In the genomic region with DNA sequence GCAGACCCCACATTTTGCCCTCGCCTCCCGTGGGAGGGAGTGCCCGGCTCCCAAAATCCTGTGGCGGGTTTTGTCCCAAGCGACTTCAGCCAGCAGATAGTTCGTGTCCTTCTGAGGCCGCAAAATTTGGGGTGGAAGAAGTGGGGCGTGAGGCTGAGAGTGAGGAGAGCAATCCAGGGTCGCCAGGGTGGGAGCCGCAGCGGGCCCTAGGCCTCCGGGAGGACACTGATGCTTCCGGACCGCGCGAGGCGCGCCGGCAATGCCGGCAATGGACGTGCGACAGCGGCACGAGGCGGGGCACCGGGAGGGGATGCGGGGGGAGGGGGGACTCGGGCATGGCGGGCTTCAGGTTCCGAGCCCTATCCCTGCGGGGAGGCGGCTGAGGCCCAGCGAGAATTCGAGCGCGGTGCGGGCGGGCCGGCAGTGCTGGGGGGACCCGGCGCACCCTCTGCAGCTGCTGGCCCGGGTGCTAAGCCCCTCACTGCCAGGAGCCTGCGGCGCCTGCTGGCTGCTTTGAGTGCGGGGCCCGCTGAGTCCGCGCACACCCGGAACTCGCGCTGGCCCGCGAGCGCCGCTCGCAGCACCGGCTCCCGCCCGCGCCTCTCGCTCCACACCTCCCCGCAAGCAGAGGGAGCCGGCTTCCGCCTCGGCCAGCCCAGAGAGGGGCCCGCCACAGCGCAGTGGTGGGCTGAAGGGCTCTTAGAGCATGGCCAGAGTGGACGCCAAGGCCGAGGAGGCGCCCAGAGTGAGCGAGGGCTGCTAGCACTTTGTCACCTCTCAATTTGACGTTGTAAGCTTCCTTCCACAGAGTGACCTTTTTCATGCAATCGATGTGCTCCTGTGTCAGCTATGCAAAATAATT, we compare ENCODE assay signal across 1 cellular context.
A peak's percentile ranks its signal among the peaks of the same experiment; 100 is the strongest.
TF ChIP-seq lines count a peak whose summit lies in the region.

No MANE protein-coding gene starts in this region.

TF ChIP-seq in K562, 482 proteins besides CTCF, POLR2A, EP300 and RAD21 (continued from another document and continues in another):
- TF ChIP-seq, protein P1, sequence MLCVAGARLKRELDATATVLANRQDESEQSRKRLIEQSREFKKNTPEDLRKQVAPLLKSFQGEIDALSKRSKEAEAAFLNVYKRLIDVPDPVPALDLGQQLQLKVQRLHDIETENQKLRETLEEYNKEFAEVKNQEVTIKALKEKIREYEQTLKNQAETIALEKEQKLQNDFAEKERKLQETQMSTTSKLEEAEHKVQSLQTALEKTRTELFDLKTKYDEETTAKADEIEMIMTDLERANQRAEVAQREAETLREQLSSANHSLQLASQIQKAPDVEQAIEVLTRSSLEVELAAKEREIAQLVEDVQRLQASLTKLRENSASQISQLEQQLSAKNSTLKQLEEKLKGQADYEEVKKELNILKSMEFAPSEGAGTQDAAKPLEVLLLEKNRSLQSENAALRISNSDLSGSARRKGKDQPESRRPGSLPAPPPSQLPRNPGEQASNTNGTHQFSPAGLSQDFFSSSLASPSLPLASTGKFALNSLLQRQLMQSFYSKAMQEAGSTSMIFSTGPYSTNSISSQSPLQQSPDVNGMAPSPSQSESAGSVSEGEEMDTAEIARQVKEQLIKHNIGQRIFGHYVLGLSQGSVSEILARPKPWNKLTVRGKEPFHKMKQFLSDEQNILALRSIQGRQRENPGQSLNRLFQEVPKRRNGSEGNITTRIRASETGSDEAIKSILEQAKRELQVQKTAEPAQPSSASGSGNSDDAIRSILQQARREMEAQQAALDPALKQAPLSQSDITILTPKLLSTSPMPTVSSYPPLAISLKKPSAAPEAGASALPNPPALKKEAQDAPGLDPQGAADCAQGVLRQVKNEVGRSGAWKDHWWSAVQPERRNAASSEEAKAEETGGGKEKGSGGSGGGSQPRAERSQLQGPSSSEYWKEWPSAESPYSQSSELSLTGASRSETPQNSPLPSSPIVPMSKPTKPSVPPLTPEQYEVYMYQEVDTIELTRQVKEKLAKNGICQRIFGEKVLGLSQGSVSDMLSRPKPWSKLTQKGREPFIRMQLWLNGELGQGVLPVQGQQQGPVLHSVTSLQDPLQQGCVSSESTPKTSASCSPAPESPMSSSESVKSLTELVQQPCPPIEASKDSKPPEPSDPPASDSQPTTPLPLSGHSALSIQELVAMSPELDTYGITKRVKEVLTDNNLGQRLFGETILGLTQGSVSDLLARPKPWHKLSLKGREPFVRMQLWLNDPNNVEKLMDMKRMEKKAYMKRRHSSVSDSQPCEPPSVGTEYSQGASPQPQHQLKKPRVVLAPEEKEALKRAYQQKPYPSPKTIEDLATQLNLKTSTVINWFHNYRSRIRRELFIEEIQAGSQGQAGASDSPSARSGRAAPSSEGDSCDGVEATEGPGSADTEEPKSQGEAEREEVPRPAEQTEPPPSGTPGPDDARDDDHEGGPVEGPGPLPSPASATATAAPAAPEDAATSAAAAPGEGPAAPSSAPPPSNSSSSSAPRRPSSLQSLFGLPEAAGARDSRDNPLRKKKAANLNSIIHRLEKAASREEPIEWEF (CRISPR knock-in tag; IDR thresholded peaks at IDR 0.05): no peak
- TF ChIP-seq GTF2F1 (IDR thresholded peaks at IDR 0.05; ENCODE audit: low read depth, low read length): no peak
- no peak for TF ChIP-seq SAP30 (IDR thresholded peaks at IDR 0.05; ENCODE audit: borderline replicate concordance, insufficient read depth, low read depth, low read length, poor library complexity, severe bottlenecking)
- no peak for TF ChIP-seq KLF10 (CRISPR knock-in tag; IDR thresholded peaks at IDR 0.05)
- TF ChIP-seq U2AF1 (optimal IDR thresholded peaks at IDR 0.05; ENCODE audit: low read depth, low read length): peak; percentile 31
- no peak for TF ChIP-seq PCBP1 (IDR thresholded peaks at IDR 0.05; ENCODE audit: low read depth, low read length, poor library complexity, severe bottlenecking)
- TF ChIP-seq ZNF785 (CRISPR knock-in tag; IDR thresholded peaks at IDR 0.05): no peak
- TF ChIP-seq NONO (IDR thresholded peaks at IDR 0.05; ENCODE audit: low read depth in 2 of 2, low read length in 1 of 2): peak in 1 of 2 experiments; percentile 86; a peak in 1 of 4 replicates
- TF ChIP-seq ARID2 (IDR thresholded peaks at IDR 0.05): peak; percentile 90
- TF ChIP-seq KLF1 (tag; IDR thresholded peaks at IDR 0.05): no peak
- no peak for TF ChIP-seq ZNF707 (CRISPR knock-in tag; conservative IDR thresholded peaks at IDR 0.05)
- TF ChIP-seq ZNF239 (CRISPR knock-in tag; IDR thresholded peaks at IDR 0.05): no peak
- no peak for TF ChIP-seq FOXA1 (IDR thresholded peaks at IDR 0.05; ENCODE audit: borderline replicate concordance)
- peak; percentile 55; the same call in 1 of the 2 replicates for TF ChIP-seq ARID1B (IDR thresholded peaks at IDR 0.05)
- TF ChIP-seq, protein P2, sequence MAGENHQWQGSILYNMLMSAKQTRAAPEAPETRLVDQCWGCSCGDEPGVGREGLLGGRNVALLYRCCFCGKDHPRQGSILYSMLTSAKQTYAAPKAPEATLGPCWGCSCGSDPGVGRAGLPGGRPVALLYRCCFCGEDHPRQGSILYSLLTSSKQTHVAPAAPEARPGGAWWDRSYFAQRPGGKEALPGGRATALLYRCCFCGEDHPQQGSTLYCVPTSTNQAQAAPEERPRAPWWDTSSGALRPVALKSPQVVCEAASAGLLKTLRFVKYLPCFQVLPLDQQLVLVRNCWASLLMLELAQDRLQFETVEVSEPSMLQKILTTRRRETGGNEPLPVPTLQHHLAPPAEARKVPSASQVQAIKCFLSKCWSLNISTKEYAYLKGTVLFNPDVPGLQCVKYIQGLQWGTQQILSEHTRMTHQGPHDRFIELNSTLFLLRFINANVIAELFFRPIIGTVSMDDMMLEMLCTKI (IDR thresholded peaks at IDR 0.05; ENCODE audit: partially characterized antibody): no peak
- TF ChIP-seq ZNF212 (CRISPR knock-in tag; IDR thresholded peaks at IDR 0.05): no peak
- TF ChIP-seq, protein P3, sequence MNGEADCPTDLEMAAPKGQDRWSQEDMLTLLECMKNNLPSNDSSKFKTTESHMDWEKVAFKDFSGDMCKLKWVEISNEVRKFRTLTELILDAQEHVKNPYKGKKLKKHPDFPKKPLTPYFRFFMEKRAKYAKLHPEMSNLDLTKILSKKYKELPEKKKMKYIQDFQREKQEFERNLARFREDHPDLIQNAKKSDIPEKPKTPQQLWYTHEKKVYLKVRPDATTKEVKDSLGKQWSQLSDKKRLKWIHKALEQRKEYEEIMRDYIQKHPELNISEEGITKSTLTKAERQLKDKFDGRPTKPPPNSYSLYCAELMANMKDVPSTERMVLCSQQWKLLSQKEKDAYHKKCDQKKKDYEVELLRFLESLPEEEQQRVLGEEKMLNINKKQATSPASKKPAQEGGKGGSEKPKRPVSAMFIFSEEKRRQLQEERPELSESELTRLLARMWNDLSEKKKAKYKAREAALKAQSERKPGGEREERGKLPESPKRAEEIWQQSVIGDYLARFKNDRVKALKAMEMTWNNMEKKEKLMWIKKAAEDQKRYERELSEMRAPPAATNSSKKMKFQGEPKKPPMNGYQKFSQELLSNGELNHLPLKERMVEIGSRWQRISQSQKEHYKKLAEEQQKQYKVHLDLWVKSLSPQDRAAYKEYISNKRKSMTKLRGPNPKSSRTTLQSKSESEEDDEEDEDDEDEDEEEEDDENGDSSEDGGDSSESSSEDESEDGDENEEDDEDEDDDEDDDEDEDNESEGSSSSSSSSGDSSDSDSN (IDR thresholded peaks at IDR 0.05; ENCODE audit: borderline replicate concordance in 1 of 2, low read depth in 2 of 2, low read length in 2 of 2): peak; percentile 64 to 81; a peak in 2 of 4 replicates
- no peak for TF ChIP-seq MCM2 (IDR thresholded peaks at IDR 0.05; ENCODE audit: low read depth)
- TF ChIP-seq SMC3 (conservative IDR thresholded peaks at IDR 0.05; ENCODE audit: insufficient read depth, low read depth, low read length): peak; percentile 97; the same call in 1 of the 2 replicates
- TF ChIP-seq, protein P4, sequence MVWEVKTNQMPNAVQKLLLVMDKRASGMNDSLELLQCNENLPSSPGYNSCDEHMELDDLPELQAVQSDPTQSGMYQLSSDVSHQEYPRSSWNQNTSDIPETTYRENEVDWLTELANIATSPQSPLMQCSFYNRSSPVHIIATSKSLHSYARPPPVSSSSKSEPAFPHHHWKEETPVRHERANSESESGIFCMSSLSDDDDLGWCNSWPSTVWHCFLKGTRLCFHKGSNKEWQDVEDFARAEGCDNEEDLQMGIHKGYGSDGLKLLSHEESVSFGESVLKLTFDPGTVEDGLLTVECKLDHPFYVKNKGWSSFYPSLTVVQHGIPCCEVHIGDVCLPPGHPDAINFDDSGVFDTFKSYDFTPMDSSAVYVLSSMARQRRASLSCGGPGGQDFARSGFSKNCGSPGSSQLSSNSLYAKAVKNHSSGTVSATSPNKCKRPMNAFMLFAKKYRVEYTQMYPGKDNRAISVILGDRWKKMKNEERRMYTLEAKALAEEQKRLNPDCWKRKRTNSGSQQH (CRISPR knock-in tag; IDR thresholded peaks at IDR 0.05): no peak
- TF ChIP-seq NFIC (IDR thresholded peaks at IDR 0.05): no peak
- peak; percentile 85 for TF ChIP-seq GTF2E2 (tag; IDR thresholded peaks at IDR 0.05)
- 0 out of 2 replicates have a peak, but pooled peaks have one; percentile 41 for TF ChIP-seq NBN (IDR thresholded peaks at IDR 0.05; ENCODE audit: low read depth)
- TF ChIP-seq, protein P5, sequence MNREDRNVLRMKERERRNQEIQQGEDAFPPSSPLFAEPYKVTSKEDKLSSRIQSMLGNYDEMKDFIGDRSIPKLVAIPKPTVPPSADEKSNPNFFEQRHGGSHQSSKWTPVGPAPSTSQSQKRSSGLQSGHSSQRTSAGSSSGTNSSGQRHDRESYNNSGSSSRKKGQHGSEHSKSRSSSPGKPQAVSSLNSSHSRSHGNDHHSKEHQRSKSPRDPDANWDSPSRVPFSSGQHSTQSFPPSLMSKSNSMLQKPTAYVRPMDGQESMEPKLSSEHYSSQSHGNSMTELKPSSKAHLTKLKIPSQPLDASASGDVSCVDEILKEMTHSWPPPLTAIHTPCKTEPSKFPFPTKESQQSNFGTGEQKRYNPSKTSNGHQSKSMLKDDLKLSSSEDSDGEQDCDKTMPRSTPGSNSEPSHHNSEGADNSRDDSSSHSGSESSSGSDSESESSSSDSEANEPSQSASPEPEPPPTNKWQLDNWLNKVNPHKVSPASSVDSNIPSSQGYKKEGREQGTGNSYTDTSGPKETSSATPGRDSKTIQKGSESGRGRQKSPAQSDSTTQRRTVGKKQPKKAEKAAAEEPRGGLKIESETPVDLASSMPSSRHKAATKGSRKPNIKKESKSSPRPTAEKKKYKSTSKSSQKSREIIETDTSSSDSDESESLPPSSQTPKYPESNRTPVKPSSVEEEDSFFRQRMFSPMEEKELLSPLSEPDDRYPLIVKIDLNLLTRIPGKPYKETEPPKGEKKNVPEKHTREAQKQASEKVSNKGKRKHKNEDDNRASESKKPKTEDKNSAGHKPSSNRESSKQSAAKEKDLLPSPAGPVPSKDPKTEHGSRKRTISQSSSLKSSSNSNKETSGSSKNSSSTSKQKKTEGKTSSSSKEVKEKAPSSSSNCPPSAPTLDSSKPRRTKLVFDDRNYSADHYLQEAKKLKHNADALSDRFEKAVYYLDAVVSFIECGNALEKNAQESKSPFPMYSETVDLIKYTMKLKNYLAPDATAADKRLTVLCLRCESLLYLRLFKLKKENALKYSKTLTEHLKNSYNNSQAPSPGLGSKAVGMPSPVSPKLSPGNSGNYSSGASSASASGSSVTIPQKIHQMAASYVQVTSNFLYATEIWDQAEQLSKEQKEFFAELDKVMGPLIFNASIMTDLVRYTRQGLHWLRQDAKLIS (CRISPR knock-in tag; IDR thresholded peaks at IDR 0.05): no peak; the same call in 1 of the 2 replicates
- peak; percentile 53; the same call in 1 of the 2 replicates for TF ChIP-seq E2F3 (CRISPR knock-in tag; IDR thresholded peaks at IDR 0.05)
- peak; percentile 61 for TF ChIP-seq HNRNPLL (IDR thresholded peaks at IDR 0.05; ENCODE audit: low read depth, low read length, poor library complexity, severe bottlenecking)
- no peak for TF ChIP-seq RBM14 (IDR thresholded peaks at IDR 0.05; ENCODE audit: borderline replicate concordance, insufficient read depth, low read depth, low read length)
- no peak for TF ChIP-seq ESRRB (CRISPR knock-in tag; IDR thresholded peaks at IDR 0.05; ENCODE audit: borderline replicate concordance)
- no peak for TF ChIP-seq KLF13 (tag; IDR thresholded peaks at IDR 0.05; ENCODE audit: borderline replicate concordance, low read depth)
- no peak for TF ChIP-seq ZNF444 (CRISPR knock-in tag; IDR thresholded peaks at IDR 0.05)
- no peak for TF ChIP-seq RFX7 (CRISPR knock-in tag; IDR thresholded peaks at IDR 0.05)
- no peak for TF ChIP-seq CBFB (CRISPR knock-in tag; IDR thresholded peaks at IDR 0.05)
- TF ChIP-seq, protein P6, sequence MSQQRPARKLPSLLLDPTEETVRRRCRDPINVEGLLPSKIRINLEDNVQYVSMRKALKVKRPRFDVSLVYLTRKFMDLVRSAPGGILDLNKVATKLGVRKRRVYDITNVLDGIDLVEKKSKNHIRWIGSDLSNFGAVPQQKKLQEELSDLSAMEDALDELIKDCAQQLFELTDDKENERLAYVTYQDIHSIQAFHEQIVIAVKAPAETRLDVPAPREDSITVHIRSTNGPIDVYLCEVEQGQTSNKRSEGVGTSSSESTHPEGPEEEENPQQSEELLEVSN (IDR thresholded peaks at IDR 0.05; ENCODE audit: borderline replicate concordance in 1 of 2, extremely low read depth in 1 of 2, insufficient read depth in 1 of 2, insufficient read length in 1 of 2, low read depth in 1 of 2, low read length in 1 of 2, poor library complexity in 1 of 2, severe bottlenecking in 1 of 2): peak; percentile 63 to 76
- TF ChIP-seq NFE2L1 (tag; IDR thresholded peaks at IDR 0.05; ENCODE audit: borderline replicate concordance, low read depth): no peak
- no peak for TF ChIP-seq ZNF696 (CRISPR knock-in tag; conservative IDR thresholded peaks at IDR 0.05)
- no peak for TF ChIP-seq TEAD2 (tag; IDR thresholded peaks at IDR 0.05)
- TF ChIP-seq XRCC5 (IDR thresholded peaks at IDR 0.05; ENCODE audit: low read depth, low read length): no peak; the same call in none of the 2 replicates
- no peak for TF ChIP-seq RBBP5 (IDR thresholded peaks at IDR 0.05; ENCODE audit: borderline replicate concordance, insufficient read depth, low read length, poor library complexity, severe bottlenecking)
- TF ChIP-seq ZBTB7A (IDR thresholded peaks at IDR 0.05; ENCODE audit: borderline replicate concordance, control insufficient read depth, low read depth, low read length): peak; percentile 61; the same call in 1 of the 2 replicates
- no peak for TF ChIP-seq TRIM28 (IDR thresholded peaks at IDR 0.05)
- TF ChIP-seq NFXL1 (CRISPR knock-in tag; IDR thresholded peaks at IDR 0.05): no peak
- no peak for TF ChIP-seq ARHGAP35 (IDR thresholded peaks at IDR 0.05; ENCODE audit: partially characterized antibody)
- no peak for TF ChIP-seq RHOXF2B (CRISPR knock-in tag; conservative IDR thresholded peaks at IDR 0.05)
- TF ChIP-seq ZNF316 (IDR thresholded peaks at IDR 0.05): no peak
- TF ChIP-seq HDAC3 (IDR thresholded peaks at IDR 0.05; ENCODE audit: borderline replicate concordance, partially characterized antibody): no peak
- TF ChIP-seq, protein P7, sequence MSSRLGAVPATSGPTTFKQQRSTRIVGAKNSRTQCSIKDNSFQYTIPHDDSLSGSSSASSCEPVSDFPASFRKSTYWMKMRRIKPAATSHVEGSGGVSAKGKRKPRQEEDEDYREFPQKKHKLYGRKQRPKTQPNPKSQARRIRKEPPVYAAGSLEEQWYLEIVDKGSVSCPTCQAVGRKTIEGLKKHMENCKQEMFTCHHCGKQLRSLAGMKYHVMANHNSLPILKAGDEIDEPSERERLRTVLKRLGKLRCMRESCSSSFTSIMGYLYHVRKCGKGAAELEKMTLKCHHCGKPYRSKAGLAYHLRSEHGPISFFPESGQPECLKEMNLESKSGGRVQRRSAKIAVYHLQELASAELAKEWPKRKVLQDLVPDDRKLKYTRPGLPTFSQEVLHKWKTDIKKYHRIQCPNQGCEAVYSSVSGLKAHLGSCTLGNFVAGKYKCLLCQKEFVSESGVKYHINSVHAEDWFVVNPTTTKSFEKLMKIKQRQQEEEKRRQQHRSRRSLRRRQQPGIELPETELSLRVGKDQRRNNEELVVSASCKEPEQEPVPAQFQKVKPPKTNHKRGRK (tag; IDR thresholded peaks at IDR 0.05): no peak
- peak; percentile 52 for TF ChIP-seq SUPT5H (IDR thresholded peaks at IDR 0.05)
- no peak for TF ChIP-seq SRSF9 (IDR thresholded peaks at IDR 0.05; ENCODE audit: borderline replicate concordance, low read depth, low read length)
